Comparison of ENCODE assay signal across 22 cellular contexts in genomic region chr3:102174832-102175374, GRCh38.
DNase-seq lines count a peak whose midpoint lies in the region; FAIRE-seq and TF ChIP-seq lines count a peak whose summit lies in the region.
"Had no signal": no experiment of that assay in that cellular context is flagged by ENCODE, and none has a peak within 500 bp of the region (broad histone marks: within the 10 kb centered on the region; RNA-seq: fewer than 3 reads in every experiment).

No MANE protein-coding gene starts in this region.

- H3K36me3 ChIP-seq in astrocyte (ENCODE audit: insufficient read depth, low read length) = no peaks in the 10 kb centered on the region
- H3K36me3 ChIP-seq: neutrophil, transverse colon had no signal

- no peaks in the 10 kb centered on the region for H3K9me3 Mint-ChIP-seq in HFFc6
- H3K9me3 Mint-ChIP-seq in astrocyte (ENCODE audit: unreplicated experiment) = no peaks in the 10 kb centered on the region
- H3K9me3 Mint-ChIP-seq in activated CD4-positive, alpha-beta memory T cell treated with anti-CD3 and anti-CD28 coated beads, Interleukin-2, amount 10 ng/mL, durations not matched to agents 7 days and 5 days = no peaks in the 10 kb centered on the region
- H3K9me3 Mint-ChIP-seq: activated naive CD8-positive, alpha-beta T cell treated with anti-CD3 and anti-CD28 coated beads, Interleukin-2, amount 50 U/mL, for 24 hours; H9; stimulated activated effector memory CD8-positive, alpha-beta T cell treated with anti-CD3 and anti-CD28 coated beads, Interleukin-12 subunit alpha, Interleukin-12 subunit beta, amount 100 ng/mL, for 72 hours had no signal

- no peaks in the 10 kb centered on the region for H3K79me2 ChIP-seq in astrocyte (ENCODE audit: insufficient read depth, low read length)

- H3K4me3 ChIP-seq in astrocyte (ENCODE audit: insufficient read depth, low read depth, low read length) = no peak overlapping the region
- H3K4me3 ChIP-seq: K562, mucosa of descending colon, SK-N-MC, transverse colon had no signal

- FAIRE-seq in astrocyte (lab: Jason Lieb, UNC) (no peak), GM12892 (lab: Jason Lieb, UNC) (no peak)
- FAIRE-seq: GM18507, K562 had no signal

- POLR2A ChIA-PET in activated CD4-positive, alpha-beta memory T cell treated with anti-CD3 and anti-CD28 coated beads, Interleukin-2, amount 10 ng/mL, durations not matched to agents 7 days and 5 days (lab: Charles Lee) = no interaction called here

- CTCF ChIA-PET in activated CD4-positive, alpha-beta memory T cell treated with anti-CD3 and anti-CD28 coated beads, Interleukin-2, amount 10 ng/mL, durations not matched to agents 7 days and 5 days (lab: Charles Lee) = no interaction called here

- H3K27ac Mint-ChIP-seq in HFFc6 (peak overlapping the region; percentile 89), astrocyte (ENCODE audit: unreplicated experiment) (no peak overlapping the region)
- no peak overlapping the region for H3K27ac Mint-ChIP-seq in activated CD4-positive, alpha-beta memory T cell treated with anti-CD3 and anti-CD28 coated beads, Interleukin-2, amount 10 ng/mL, durations not matched to agents 7 days and 5 days
- H3K27ac Mint-ChIP-seq: activated naive CD8-positive, alpha-beta T cell treated with anti-CD3 and anti-CD28 coated beads, Interleukin-2, amount 50 U/mL, for 24 hours; H9; stimulated activated effector memory CD8-positive, alpha-beta T cell treated with anti-CD3 and anti-CD28 coated beads, Interleukin-12 subunit alpha, Interleukin-12 subunit beta, amount 100 ng/mL, for 72 hours had no signal

- H4K20me1 ChIP-seq in astrocyte (ENCODE audit: insufficient read depth, low read length) = no peaks in the 10 kb centered on the region

- H3K4me3 Mint-ChIP-seq in HFFc6 = peak overlapping the region; percentile 20
- no peak overlapping the region for H3K4me3 Mint-ChIP-seq in astrocyte (ENCODE audit: unreplicated experiment)
- H3K4me3 Mint-ChIP-seq in activated CD4-positive, alpha-beta memory T cell treated with anti-CD3 and anti-CD28 coated beads, Interleukin-2, amount 10 ng/mL, durations not matched to agents 7 days and 5 days = no peak overlapping the region
- H3K4me3 Mint-ChIP-seq: activated naive CD8-positive, alpha-beta T cell treated with anti-CD3 and anti-CD28 coated beads, Interleukin-2, amount 50 U/mL, for 24 hours; H9; stimulated activated effector memory CD8-positive, alpha-beta T cell treated with anti-CD3 and anti-CD28 coated beads, Interleukin-12 subunit alpha, Interleukin-12 subunit beta, amount 100 ng/mL, for 72 hours had no signal

- no peaks in the 10 kb centered on the region for H3K36me3 Mint-ChIP-seq in HFFc6 (ENCODE audit: low read depth)
- H3K36me3 Mint-ChIP-seq in astrocyte (ENCODE audit: low read depth, unreplicated experiment) = no peaks in the 10 kb centered on the region
- peaks cover 2% of the 10 kb centered on the region for H3K36me3 Mint-ChIP-seq in activated CD4-positive, alpha-beta memory T cell treated with anti-CD3 and anti-CD28 coated beads, Interleukin-2, amount 10 ng/mL, durations not matched to agents 7 days and 5 days (ENCODE audit: low read depth)
- H3K36me3 Mint-ChIP-seq: stimulated activated effector memory CD8-positive, alpha-beta T cell treated with anti-CD3 and anti-CD28 coated beads, Interleukin-12 subunit alpha, Interleukin-12 subunit beta, amount 100 ng/mL, for 72 hours had no signal

- H3K4me2 ChIP-seq in astrocyte (ENCODE audit: low read length) = peak overlapping the region; percentile 66

- TF ChIP-seq CTCF in 22Rv1 (IDR thresholded peaks at IDR 0.05) (no peak), HFFc6 (IDR thresholded peaks at IDR 0.05) (peak; percentile 43), astrocyte (IDR thresholded peaks at IDR 0.05; ENCODE audit: insufficient read depth, low read depth, low read length) (peak; percentile 13), GM13976 (IDR thresholded peaks at IDR 0.05; ENCODE audit: borderline replicate concordance, control extremely low read depth, extremely low read depth, insufficient read depth, missing control alignments) (no peak)

- peak overlapping the region; percentile 93 for H3K27ac ChIP-seq in 22Rv1
- peak overlapping the region; percentile 93 for H3K27ac ChIP-seq in astrocyte (ENCODE audit: low read depth, low read length)
- H3K27ac ChIP-seq: neutrophil, SK-N-MC, transverse colon had no signal

- no peaks in the 10 kb centered on the region for H3K27me3 ChIP-seq in astrocyte (ENCODE audit: insufficient read depth, low read length)
- H3K27me3 ChIP-seq: transverse colon had no signal

- H3K9me3 ChIP-seq in astrocyte (ENCODE audit: insufficient read depth, low read depth, low read length) = no peaks in the 10 kb centered on the region
- H3K9me3 ChIP-seq: mucosa of descending colon, neutrophil, transverse colon had no signal

- in situ Hi-C loops in GM13976 (cut with MboI; ENCODE audit: low sequenced_read_pairs, unreplicated experiment) = no loop called here

- H3K27me3 Mint-ChIP-seq in HFFc6 (ENCODE audit: insufficient read depth) (no peaks in the 10 kb centered on the region; the same call in none of the 2 replicates), astrocyte (ENCODE audit: low read depth, unreplicated experiment) (no peaks in the 10 kb centered on the region)
- peaks cover 11% of the 10 kb centered on the region for H3K27me3 Mint-ChIP-seq in activated CD4-positive, alpha-beta memory T cell treated with anti-CD3 and anti-CD28 coated beads, Interleukin-2, amount 10 ng/mL, durations not matched to agents 7 days and 5 days
- H3K27me3 Mint-ChIP-seq: activated naive CD8-positive, alpha-beta T cell treated with anti-CD3 and anti-CD28 coated beads, Interleukin-2, amount 50 U/mL, for 24 hours had no signal

- H3K4me1 Mint-ChIP-seq in HFFc6 (ENCODE audit: low read depth) (peaks cover 56% of the 10 kb centered on the region), astrocyte (ENCODE audit: low read depth, unreplicated experiment) (peaks cover 8% of the 10 kb centered on the region)
- peaks cover 3% of the 10 kb centered on the region for H3K4me1 Mint-ChIP-seq in activated CD4-positive, alpha-beta memory T cell treated with anti-CD3 and anti-CD28 coated beads, Interleukin-2, amount 10 ng/mL, durations not matched to agents 7 days and 5 days
- H3K4me1 Mint-ChIP-seq: stimulated activated effector memory CD8-positive, alpha-beta T cell treated with anti-CD3 and anti-CD28 coated beads, Interleukin-12 subunit alpha, Interleukin-12 subunit beta, amount 100 ng/mL, for 72 hours had no signal

- DNase-seq in HFFc6 = peak; percentile 55
- peak; percentile 45 for DNase-seq in astrocyte (ENCODE audit: low read depth)
- peak; percentile 18 for DNase-seq in hepatic stellate cell (ENCODE audit: low spot score)
- DNase-seq in GM12892 (ENCODE audit: insufficient read length) = no peak
- DNase-seq in DMS 273 (lab: John Stamatoyannopoulos, UW; ENCODE audit: unreplicated experiment) = no peak
- DNase-seq in GM13976 (ENCODE audit: low spot score) = no peak
- DNase-seq in activated CD4-positive, alpha-beta memory T cell treated with anti-CD3 and anti-CD28 coated beads, Interleukin-2, amount 10 ng/mL, durations not matched to agents 7 days and 5 days = no peak
- DNase-seq: activated naive CD8-positive, alpha-beta T cell treated with anti-CD3 and anti-CD28 coated beads, Interleukin-2, amount 50 U/mL, for 24 hours; DMS79 treated with DMSO at 0.1 percent for 48 hours; H9; left cardiac atrium; mucosa of descending colon; NCI-H1092; stimulated activated CD4-positive, alpha-beta T cell treated with anti-CD3 and anti-CD28 coated beads, Interleukin-15, amount 100 ng/mL, for 24 hours; T1000; transverse colon had no signal

- H3K4me1 ChIP-seq in astrocyte (ENCODE audit: insufficient read depth, low read length) = peaks cover 36% of the 10 kb centered on the region

- no peak for TF ChIP-seq POLR2A in GM12892 (IDR thresholded peaks at IDR 0.05; ENCODE audit: low read depth, low read length)

- peak overlapping the region; percentile 71 for H3K9ac ChIP-seq in astrocyte (ENCODE audit: low read length)

- no peak overlapping the region for H2AFZ ChIP-seq in astrocyte (ENCODE audit: low read depth, low read length)

Comparison
In these comparisons a context has a peak if more than half of its experiments do, and no peak if none do; other contexts are left out.
1. CTCF ChIP-seq: peak in HFFc6 (single experiment) and astrocyte (single experiment); none in 22Rv1 (single experiment) and GM13976 (single experiment).
2. DNase-seq: peak in HFFc6 (single experiment), astrocyte (single experiment) and hepatic stellate cell (single experiment); none in GM12892 (single experiment), DMS 273 (single experiment), GM13976 (single experiment) and activated CD4-positive, alpha-beta memory T cell treated with anti-CD3 and anti-CD28 coated beads, Interleukin-2, amount 10 ng/mL, durations not matched to agents 7 days and 5 days (single experiment).